In the genomic region with DNA sequence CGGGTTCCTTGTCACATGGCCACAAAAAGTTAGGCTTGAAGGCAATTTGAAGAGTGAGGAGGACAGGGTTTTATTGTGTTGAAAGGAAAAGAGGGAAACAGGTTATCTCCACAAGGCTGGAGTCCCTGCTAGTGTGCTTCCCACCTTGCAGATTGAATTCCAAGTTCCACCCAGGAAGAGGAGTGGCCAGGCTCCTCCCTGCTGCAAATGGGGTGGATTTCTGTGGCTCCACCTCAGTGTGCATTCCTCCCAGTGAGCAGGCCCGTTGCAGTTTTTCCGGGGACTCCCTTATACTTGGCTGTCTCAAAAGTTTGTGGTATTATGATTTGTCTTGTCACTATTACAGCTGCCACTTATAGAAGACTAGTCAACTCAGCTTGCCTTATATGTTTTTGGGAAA, we compare ENCODE assay signal across 31 cellular contexts.
"Had no signal": no experiment of that assay in that cellular context is flagged by ENCODE, and none has a peak within 500 bp of the region (broad histone marks: within the 10 kb centered on the region; RNA-seq: fewer than 3 reads in every experiment).

No MANE protein-coding gene starts in this region.

- H3K4me1 ChIP-seq: lower lobe of right lung, thyroid gland, upper lobe of right lung had no signal

- DNase-seq: activated CD4-positive, alpha-beta memory T cell treated with anti-CD3 and anti-CD28 coated beads, Interleukin-2, amount 10 ng/mL, durations not matched to agents 7 days and 5 days; activated CD4-positive, alpha-beta T cell treated with anti-CD3 and anti-CD28 coated beads for 1 hour; activated CD4-positive, alpha-beta T cell treated with anti-CD3 and anti-CD28 coated beads, Interleukin-2, amount 10 ng/mL, durations not matched to agents 7 days and 5 days; activated CD8-positive, alpha-beta memory T cell treated with anti-CD3 and anti-CD28 coated beads, Interleukin-2, amount 50 U/mL, for 48 hours; activated gamma-delta T cell treated with Interleukin-2 at 50 U/mL for 16 hours; activated naive CD8-positive, alpha-beta T cell treated with anti-CD3 and anti-CD28 coated beads, Interleukin-2, amount 50 U/mL, for 24 hours; activated T-cell treated with anti-CD3 and anti-CD28 coated beads, Interleukin-2, amount 50 U/mL, for 4 hours; amygdala; caudate nucleus; endodermal cell; foreskin fibroblast; heart left ventricle; hypothalamus; immature natural killer cell; lower lobe of right lung; naive B cell; nephron progenitor cell; ovary; retina; stimulated activated CD4-positive, alpha-beta T cell treated with anti-CD3 and anti-CD28 coated beads, Interleukin-4, amount 100 ng/mL, for 24 hours; stimulated activated naive B cell treated with anti-CD40 and anti-IgM and Interleukin-4, amounts not matched to agents 10 μg/mL and 1 μg/mL and 100 μg/mL, for 72 hours; stomach; T-helper 2 cell; thyroid gland; upper lobe of right lung had no signal

- H3K9me3 ChIP-seq: heart left ventricle, lower lobe of right lung, ovary, stomach, thyroid gland, upper lobe of right lung had no signal

- H3K4me3 ChIP-seq: heart left ventricle, lower lobe of right lung, ovary, skin epidermis, stomach, thyroid gland, upper lobe of right lung had no signal

- H3K27ac ChIP-seq: heart left ventricle, lower lobe of right lung, ovary, skin epidermis, stomach, thyroid gland, upper lobe of right lung had no signal

- H3K27me3 ChIP-seq: heart left ventricle, ovary, stomach, thyroid gland, upper lobe of right lung had no signal

- H3K36me3 ChIP-seq: lower lobe of right lung, ovary, thyroid gland, upper lobe of right lung had no signal

- ATAC-seq: activated naive CD8-positive, alpha-beta T cell treated with anti-CD3 and anti-CD28 coated beads, Interleukin-2, amount 50 U/mL, for 24 hours; activated T-cell treated with anti-CD3 and anti-CD28 coated beads, Interleukin-2, amount 50 U/mL, for 4 hours; activated T-helper 17 cell treated with anti-CD3 and anti-CD28 coated beads, Interleukin-2, amount 50 U/mL, for 72 hours; esophagus mucosa; heart left ventricle; left lobe of liver; lower lobe of right lung; sciatic nerve; stimulated activated naive B cell treated with anti-CD40 and anti-IgM and Interleukin-4, amounts not matched to agents 10 μg/mL and 1 μg/mL and 100 μg/mL, for 72 hours; upper lobe of right lung; WTC11 had no signal
